ENCODE assay signal across 21 cellular contexts in the genomic region with DNA sequence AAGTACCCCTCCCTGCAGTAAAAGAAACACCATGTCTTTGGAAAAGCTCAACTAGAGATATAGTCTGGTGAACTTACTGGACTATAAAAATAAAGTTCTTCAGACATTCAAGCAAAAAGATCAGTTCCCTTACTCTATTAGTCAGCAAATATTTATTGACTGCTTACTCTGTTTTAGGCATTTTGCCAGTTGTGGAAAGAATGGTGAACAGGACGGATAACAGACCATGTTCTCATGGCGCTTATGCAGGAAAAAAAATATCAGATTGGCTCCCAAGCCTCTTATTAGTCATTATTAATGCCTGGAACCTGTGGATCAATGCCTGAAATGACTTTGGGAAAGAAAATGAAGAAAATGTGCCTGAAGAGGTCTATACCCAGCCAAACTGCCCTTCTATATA.
"Had no signal": no experiment of that assay in that cellular context is flagged by ENCODE, and none has a peak within 500 bp of the region (broad histone marks: within the 10 kb centered on the region; RNA-seq: fewer than 3 reads in every experiment).

No MANE protein-coding gene starts in this region.

- H3K27me3 ChIP-seq: colonic mucosa, foreskin keratinocyte, left lung, right atrium auricular region, thyroid gland, upper lobe of right lung had no signal

- H3K4me1 ChIP-seq: colonic mucosa, foreskin keratinocyte, left lung, right atrium auricular region, thyroid gland, upper lobe of right lung had no signal

- DNase-seq: activated CD4-positive, alpha-beta memory T cell treated with anti-CD3 and anti-CD28 coated beads, Interleukin-2, amount 10 ng/mL, durations not matched to agents 7 days and 5 days; activated CD4-positive, alpha-beta T cell treated with anti-CD3 and anti-CD28 coated beads for 48 hours; activated CD4-positive, CD25-positive, alpha-beta regulatory T cell; activated effector memory CD4-positive, alpha-beta T cell treated with anti-CD3 and anti-CD28 coated beads, Interleukin-2, amount 50 U/mL, for 16 hours; activated naive CD4-positive, alpha-beta T cell treated with anti-CD3 and anti-CD28 coated beads, Interleukin-2, amount 50 U/mL, for 16 hours; activated naive CD8-positive, alpha-beta T cell treated with anti-CD3 and anti-CD28 coated beads, Interleukin-2, amount 50 U/mL, for 24 hours; activated T-cell treated with anti-CD3 and anti-CD28 coated beads, Interleukin-2, amount 50 U/mL, for 72 hours; anterior cingulate cortex; colonic mucosa; endodermal cell; foreskin keratinocyte; left lung; natural killer cell; stimulated activated CD4-positive, alpha-beta T cell treated with anti-CD3 and anti-CD28 coated beads, Interleukin-12 subunit alpha, Interleukin-12 subunit beta, amount 100 ng/mL, for 4 hours; substantia nigra; T-helper 9 cell; thyroid gland; upper lobe of right lung had no signal

- H3K27ac ChIP-seq: colonic mucosa, epithelial cell of prostate, foreskin keratinocyte, left lung, right atrium auricular region, thyroid gland, upper lobe of right lung had no signal

- ATAC-seq: activated naive CD8-positive, alpha-beta T cell treated with anti-CD3 and anti-CD28 coated beads, Interleukin-2, amount 50 U/mL, for 24 hours; activated T-cell treated with anti-CD3 and anti-CD28 coated beads, Interleukin-2, amount 50 U/mL, for 72 hours; foreskin keratinocyte; left lung; natural killer cell; upper lobe of right lung had no signal

- H3K4me3 ChIP-seq: colonic mucosa, left lung, lung, right atrium auricular region, thyroid gland, upper lobe of right lung had no signal

- H3K9me3 ChIP-seq: colonic mucosa, thyroid gland, upper lobe of right lung had no signal

- H3K36me3 ChIP-seq: colonic mucosa, left lung, right atrium auricular region, thyroid gland, upper lobe of right lung had no signal
